ENCODE assay signal across 14 cellular contexts in the genomic region with DNA sequence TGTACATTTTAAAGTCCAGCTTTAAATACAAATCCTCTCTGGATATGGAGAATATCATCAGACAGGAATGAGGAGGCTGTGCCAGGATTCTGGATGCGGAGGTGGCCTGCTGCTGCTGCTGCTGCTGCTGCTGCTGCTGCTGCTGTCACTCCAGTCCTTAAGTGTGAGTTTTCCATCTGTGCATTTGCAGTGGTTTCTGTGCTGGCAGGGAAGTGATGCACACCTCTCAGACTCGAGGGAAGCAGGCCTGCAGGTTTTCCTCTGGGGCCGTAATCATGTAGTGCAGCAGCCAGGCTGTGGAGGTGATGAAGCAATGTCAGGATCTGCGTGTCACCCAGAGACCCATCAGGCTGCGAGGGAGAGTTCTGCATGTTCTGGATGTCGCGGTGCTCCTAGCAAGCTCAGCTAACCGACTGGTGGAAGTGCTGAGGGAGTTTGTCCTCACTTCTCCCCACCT. TPM values are rescaled to one million over a fixed set of nuclear protein-coding genes. Genes with fewer than 3 reads are reported as not detected.
A peak's percentile ranks its signal among the peaks of the same experiment; 100 is the strongest.
DNase-seq lines count a peak whose midpoint lies in the region; ATAC-seq, FAIRE-seq and TF ChIP-seq lines count a peak whose summit lies in the region.
"Had no signal": no experiment of that assay in that cellular context is flagged by ENCODE, and none has a peak within 500 bp of the region (broad histone marks: within the 10 kb centered on the region; RNA-seq: fewer than 3 reads in every experiment).

No MANE protein-coding gene starts in this region.

- no peaks in the 10 kb centered on the region for H3K4me1 ChIP-seq in A549
- H3K4me1 ChIP-seq in upper lobe of right lung, result no peaks in the 10 kb centered on the region

- peak; percentile 29 to 49; a peak in 3 of 6 replicates for ATAC-seq in A549
- ATAC-seq in GM18511 (IDR thresholded peaks at IDR 0.05; ENCODE audit: unreplicated experiment), result peak; percentile 6
- ATAC-seq in left ventricle myocardium superior, result peak; percentile 31
- ATAC-seq in HG03139 (IDR thresholded peaks at IDR 0.05; ENCODE audit: unreplicated experiment), result no peak
- ATAC-seq in HG03097 (IDR thresholded peaks at IDR 0.05; ENCODE audit: low FRiP score, unreplicated experiment), result no peak
- ATAC-seq in upper lobe of right lung, result no peak
- ATAC-seq in HG03108 (IDR thresholded peaks at IDR 0.05; ENCODE audit: unreplicated experiment), result no peak

- FAIRE-seq in A549 (lab: Jason Lieb, UNC), result no peak

- H3K4me2 ChIP-seq in A549, result 0 out of 3 replicates have a peak overlapping the region, but pooled peaks have one; percentile 7
- H3K4me2 ChIP-seq: BLaER1 treated with 17β-estradiol and CSF1 and Interleukin-3, amounts not matched to agents 10 nM and 100 nM had no signal

- H3K36me3 ChIP-seq in upper lobe of right lung, result no peaks in the 10 kb centered on the region
- H3K36me3 ChIP-seq: BLaER1 treated with 17β-estradiol and CSF1 and Interleukin-3, amounts not matched to agents 10 nM and 100 nM had no signal

- H3K4me3 ChIP-seq in A549 (no peak overlapping the region), upper lobe of right lung (no peak overlapping the region)
- H3K4me3 ChIP-seq: BLaER1 treated with 17β-estradiol and CSF1 and Interleukin-3, amounts not matched to agents 10 nM and 100 nM had no signal

- CTCF ChIA-PET in A549 (lab: Yijun Ruan, JAX), result interaction anchor here (0.6 to 4.2 kb wide), 29 partner anchors 11 to 742 kb away, joined by 3 to 52 read pairs (median 4); no protein-coding TSS in a partner anchor

- DNase-seq in A549 (ENCODE audit: low read depth in 1 of 2, low spot score in 1 of 2) (no peak), SK-N-DZ (ENCODE audit: low spot score) (peak; percentile 49), left ventricle myocardium superior (peak; percentile 44), upper lobe of right lung (no peak)
- DNase-seq: endodermal cell; NCI-H1048; stimulated activated CD4-positive, alpha-beta T cell treated with anti-CD3 and anti-CD28 coated beads, Interleukin-4, amount 100 ng/mL, for 1 hour; stimulated activated naive CD8-positive, alpha-beta T cell treated with anti-CD3 and anti-CD28 coated beads, Interleukin-15, Interleukin-2, amounts not matched to agents 100 U/mL and 50 U/mL, for 24 hours had no signal

- no peaks in the 10 kb centered on the region for H3K9me3 ChIP-seq in A549
- H3K9me3 ChIP-seq in upper lobe of right lung, result no peaks in the 10 kb centered on the region
- H3K9me3 ChIP-seq: BLaER1 treated with 17β-estradiol and CSF1 and Interleukin-3, amounts not matched to agents 10 nM and 100 nM had no signal

- WGBS in A549 (ENCODE audit: missing lambda C conversion rate), result 61% methylated on average over 8 of the region's 8 CpGs

- H3K27ac ChIP-seq in A549 (no peak overlapping the region), upper lobe of right lung (no peak overlapping the region)
- H3K27ac ChIP-seq: BLaER1 treated with 17β-estradiol and CSF1 and Interleukin-3, amounts not matched to agents 10 nM and 100 nM had no signal

- intact Hi-C loops in left ventricle myocardium superior (cut with micrococcal nuclease) (loop anchor here (5.0 to 10.0 kb wide), 2 partner anchors 153 to 480 kb away; no protein-coding TSS in a partner anchor), upper lobe of right lung (cut with DNase I) (loop anchor here (10.0 kb wide), 1 partner anchor 150 kb away; no protein-coding TSS in a partner anchor)

- TF ChIP-seq POLR2A in A549 (IDR thresholded peaks at IDR 0.05; ENCODE audit: low read length), result no peak

- TF ChIP-seq EP300 in A549 (IDR thresholded peaks at IDR 0.05), result no peak

- H3K27me3 ChIP-seq in upper lobe of right lung, result peaks cover 4% of the 10 kb centered on the region
- H3K27me3 ChIP-seq: BLaER1 treated with 17β-estradiol and CSF1 and Interleukin-3, amounts not matched to agents 10 nM and 100 nM had no signal

- POLR2A ChIA-PET in A549 (lab: Yijun Ruan, JAX), result no interaction called here

- TF ChIP-seq RAD21 in A549 (conservative IDR thresholded peaks at IDR 0.05 in 1 of 2, IDR thresholded peaks at IDR 0.05 in 1 of 2), result no peak

- no peak for TF ChIP-seq CTCF in A549 (IDR thresholded peaks at IDR 0.05)
- no peak for TF ChIP-seq CTCF in upper lobe of right lung (IDR thresholded peaks at IDR 0.05)

TF ChIP-seq in A549, 52 proteins besides CTCF, POLR2A, EP300 and RAD21:
- TF ChIP-seq ZSCAN20 (CRISPR knock-in tag; IDR thresholded peaks at IDR 0.05), result no peak
- TF ChIP-seq KDM5A (IDR thresholded peaks at IDR 0.05), result no peak
- TF ChIP-seq MYC (IDR thresholded peaks at IDR 0.05; ENCODE audit: borderline replicate concordance, low read length), result no peak
- TF ChIP-seq NPAS2 (CRISPR knock-in tag; IDR thresholded peaks at IDR 0.05; ENCODE audit: borderline replicate concordance), result no peak
- no peak for TF ChIP-seq CEBPB (IDR thresholded peaks at IDR 0.05)
- TF ChIP-seq CHD2 (IDR thresholded peaks at IDR 0.05; ENCODE audit: low read length, partially characterized antibody), result no peak
- no peak for TF ChIP-seq KDM1A (IDR thresholded peaks at IDR 0.05; ENCODE audit: low read depth)
TF ChIP-seq in A549: peak in this region for 0.

RNA-seq across cellular contexts. Expression of a gene that starts 32.0 kb away (rescaled TPM):
- polyA plus RNA-seq in A549 (2011; rRNA removed) (0.70 and 0.86 TPM in 2 replicates), A549 (2017; fragmentation: RNase III; extraction: RNeasy Plus Mini Kit Qiagen cat#74134 plus additional on column Dnase treatment) (0.39 to 0.49 TPM (median 0.46 TPM) in 3 replicates)
- polyA plus RNA-seq in A549 (2012; cell fraction: cytosol; rRNA removed), result 0.30 and 0.34 TPM in 2 replicates
- 0.46 and 0.94 TPM in 2 replicates for polyA plus RNA-seq in A549 (2012; cell fraction: nucleus; rRNA removed)
- 1.4 and 2.9 TPM in 2 replicates for polyA minus RNA-seq in A549 (2011; rRNA and poly(A)+ RNA removed)
- polyA plus RNA-seq in SK-N-DZ (2014; cell fraction: cytosol; rRNA removed), result 0.90 and 1.8 TPM in 2 replicates
- polyA plus RNA-seq in SK-N-DZ (2014; cell fraction: nucleus; rRNA removed), result 0.18 TPM in 1 of 2 replicates, not detected in the other
- total RNA-seq in left ventricle myocardium superior (23.8 TPM), upper lobe of right lung (not detected)
- total RNA-seq: astrocyte had no signal

RNA-seq across cellular contexts. Expression of a gene that starts 32.1 kb away (rescaled TPM):
- polyA plus RNA-seq in A549 (2011; rRNA removed) (23.6 and 32.1 TPM in 2 replicates), A549 (2017; fragmentation: RNase III; extraction: RNeasy Plus Mini Kit Qiagen cat#74134 plus additional on column Dnase treatment) (19.1 to 20.5 TPM (median 19.4 TPM) in 3 replicates)
- 6.2 and 7.0 TPM in 2 replicates for polyA plus RNA-seq in A549 (2012; cell fraction: cytosol; rRNA removed)
- 4.9 and 6.4 TPM in 2 replicates for polyA plus RNA-seq in A549 (2012; cell fraction: nucleus; rRNA removed)
- polyA minus RNA-seq in A549 (2011; rRNA and poly(A)+ RNA removed), result 15.8 and 16.4 TPM in 2 replicates
- polyA plus RNA-seq in SK-N-DZ (2014; cell fraction: cytosol; rRNA removed), result 35.6 and 37.3 TPM in 2 replicates
- polyA plus RNA-seq in SK-N-DZ (2014; cell fraction: nucleus; rRNA removed), result 18.2 and 19.3 TPM in 2 replicates
- total RNA-seq in left ventricle myocardium superior (17.6 TPM), upper lobe of right lung (20.2 TPM)

Comparison
In these comparisons a context has a peak if more than half of its experiments do, and no peak if none do; other contexts are left out.
1. ATAC-seq: peak in A549 (2 of 2), GM18511 (single experiment) and left ventricle myocardium superior (single experiment); none in HG03139 (single experiment), HG03097 (single experiment), upper lobe of right lung (single experiment) and HG03108 (single experiment).
2. DNase-seq: peak in SK-N-DZ (single experiment) and left ventricle myocardium superior (single experiment); none in A549 (0 of 2) and upper lobe of right lung (single experiment).
3. RNA of a gene that starts 32.0 kb away (total RNA-seq): 23.8 TPM in left ventricle myocardium superior (single experiment); not detected in upper lobe of right lung (single experiment); every median in the first group is over 10 times any median in the second.